Comparison of ENCODE assay signal across 13 cellular contexts in genomic region chr3:186824430-186825139, GRCh38.
DNase-seq lines count a peak whose midpoint lies in the region; ATAC-seq lines count a peak whose summit lies in the region.
"Had no signal": no experiment of that assay in that cellular context is flagged by ENCODE, and none has a peak within 500 bp of the region (broad histone marks: within the 10 kb centered on the region; RNA-seq: fewer than 3 reads in every experiment).

No MANE protein-coding gene starts in this region.

- DNase-seq in stimulated activated naive CD8-positive, alpha-beta T cell treated with anti-CD3 and anti-CD28 coated beads, Interleukin-15, Interleukin-2, amounts not matched to agents 100 U/mL and 50 U/mL, for 24 hours: no peak
- DNase-seq in NT2/D1 (ENCODE audit: low read depth, low spot score) (no peak), EL (no peak), NOMO-1 treated with DMSO at 0.1 percent for 48 hours (lab: John Stamatoyannopoulos, UW; ENCODE audit: unreplicated experiment) (no peak), NCI-H526 (lab: John Stamatoyannopoulos, UW) (no peak)
- no peak for DNase-seq in activated CD4-positive, alpha-beta T cell treated with anti-CD3 and anti-CD28 coated beads for 4 hours
- DNase-seq: colonic mucosa, NCI-H187, SIG-M5, sigmoid colon had no signal

- peaks cover 3% of the 10 kb centered on the region for H3K36me3 ChIP-seq in NT2/D1 (ENCODE audit: insufficient read depth, insufficient read length, low read length)
- H3K36me3 ChIP-seq: colonic mucosa, sigmoid colon had no signal

- H3K36me3 Mint-ChIP-seq in stimulated activated naive CD8-positive, alpha-beta T cell treated with anti-CD3 and anti-CD28 coated beads, Interleukin-15, Interleukin-2, amounts not matched to agents 100 ng/mL and 50 ng/mL, for 24 hours (ENCODE audit: low read depth): peaks cover 11% of the 10 kb centered on the region

- H3K4me1 Mint-ChIP-seq in stimulated activated naive CD8-positive, alpha-beta T cell treated with anti-CD3 and anti-CD28 coated beads, Interleukin-15, Interleukin-2, amounts not matched to agents 100 ng/mL and 50 ng/mL, for 24 hours (ENCODE audit: low read depth): peaks cover 38% of the 10 kb centered on the region

- peak overlapping the region; percentile 73 for H3K9ac ChIP-seq in NT2/D1 (ENCODE audit: insufficient read length, low read depth)

- H3K4me3 ChIP-seq in NT2/D1 (ENCODE audit: insufficient read length, low read depth) (peak overlapping the region; percentile 39), iPS-18c (ENCODE audit: insufficient read depth, low read depth, low read length) (peak overlapping the region; percentile 62)
- H3K4me3 ChIP-seq: colonic mucosa, sigmoid colon had no signal

- peaks cover 15% of the 10 kb centered on the region for H3K27me3 ChIP-seq in NT2/D1 (ENCODE audit: insufficient read depth, insufficient read length)

- no peak overlapping the region for H3K27ac Mint-ChIP-seq in stimulated activated naive CD8-positive, alpha-beta T cell treated with anti-CD3 and anti-CD28 coated beads, Interleukin-15, Interleukin-2, amounts not matched to agents 100 ng/mL and 50 ng/mL, for 24 hours

- peaks cover 24% of the 10 kb centered on the region for H3K27me3 Mint-ChIP-seq in stimulated activated naive CD8-positive, alpha-beta T cell treated with anti-CD3 and anti-CD28 coated beads, Interleukin-15, Interleukin-2, amounts not matched to agents 100 ng/mL and 50 ng/mL, for 24 hours

- H3K4me1 ChIP-seq in NT2/D1 (ENCODE audit: insufficient read depth, insufficient read length): peaks cover 11% of the 10 kb centered on the region
- H3K4me1 ChIP-seq: colonic mucosa had no signal

- no peaks in the 10 kb centered on the region for H3K9me3 Mint-ChIP-seq in stimulated activated naive CD8-positive, alpha-beta T cell treated with anti-CD3 and anti-CD28 coated beads, Interleukin-15, Interleukin-2, amounts not matched to agents 100 ng/mL and 50 ng/mL, for 24 hours
- H3K9me3 Mint-ChIP-seq: activated naive CD4-positive, alpha-beta T cell treated with anti-CD3 and anti-CD28 coated beads, Interleukin-2, amount 10 ng/mL, durations not matched to agents 7 days and 5 days had no signal

- H3K9me3 ChIP-seq in NT2/D1 (ENCODE audit: insufficient read depth, low read length): no peaks in the 10 kb centered on the region
- H3K9me3 ChIP-seq in iPS-18c (ENCODE audit: control insufficient read depth, insufficient read depth, low read length): no peaks in the 10 kb centered on the region
- H3K9me3 ChIP-seq: colonic mucosa, sigmoid colon had no signal

- no peak for ATAC-seq in stimulated activated naive CD8-positive, alpha-beta T cell treated with anti-CD3 and anti-CD28 coated beads, Interleukin-15, Interleukin-2, amounts not matched to agents 100 U/mL and 50 U/mL, for 24 hours

- H3K4me3 Mint-ChIP-seq in stimulated activated naive CD8-positive, alpha-beta T cell treated with anti-CD3 and anti-CD28 coated beads, Interleukin-15, Interleukin-2, amounts not matched to agents 100 ng/mL and 50 ng/mL, for 24 hours: peak overlapping the region; percentile 86
